16 cellular contexts compared by ENCODE assay signal in genomic region chr3:152389316-152389934, GRCh38.
A peak's percentile ranks its signal among the peaks of the same experiment; 100 is the strongest.
DNase-seq lines count a peak whose midpoint lies in the region; ATAC-seq and TF ChIP-seq lines count a peak whose summit lies in the region.
"Had no signal": no experiment of that assay in that cellular context is flagged by ENCODE, and none has a peak within 500 bp of the region (broad histone marks: within the 10 kb centered on the region; RNA-seq: fewer than 3 reads in every experiment).

No MANE protein-coding gene starts in this region.

- H3K4me1 ChIP-seq in CD8-positive, alpha-beta T cell (ENCODE audit: insufficient read depth, low read length) = peaks cover 58% of the 10 kb centered on the region
- H3K4me1 ChIP-seq in HCT116 (ENCODE audit: control insufficient read depth in 1 of 2, insufficient read depth in 2 of 2, low read length in 2 of 2) = peaks cover 8 to 16% of the 10 kb centered on the region in 2 experiments; a peak in 3 of 4 replicates
- H3K4me1 ChIP-seq in foreskin keratinocyte = peaks cover 43% of the 10 kb centered on the region
- peaks cover 0 to 99% (median 86%) of the 10 kb centered on the region in 4 donors for H3K4me1 ChIP-seq in sigmoid colon
- H3K4me1 ChIP-seq in spleen = peaks cover 22 to 100% (median 76%) of the 10 kb centered on the region in 6 donors

- no peak for TF ChIP-seq CTCF in CD8-positive, alpha-beta T cell (IDR thresholded peaks at IDR 0.05)
- no peak for TF ChIP-seq CTCF in HCT116 (IDR thresholded peaks at IDR 0.05 in 2 of 3, conservative IDR thresholded peaks at IDR 0.05 in 1 of 3; ENCODE audit: borderline replicate concordance in 1 of 3, insufficient read depth in 1 of 3, low read depth in 2 of 3, low read length in 2 of 3)
- no peak for TF ChIP-seq CTCF in foreskin keratinocyte (conservative IDR thresholded peaks at IDR 0.05)
- TF ChIP-seq CTCF in sigmoid colon (IDR thresholded peaks at IDR 0.05) = no peak
- TF ChIP-seq CTCF in GM10266 (IDR thresholded peaks at IDR 0.05; ENCODE audit: control insufficient read depth, insufficient read depth, low read depth, missing control alignments) = no peak
- TF ChIP-seq CTCF in spleen (IDR thresholded peaks at IDR 0.05 in 8 of 11, conservative IDR thresholded peaks at IDR 0.05 in 3 of 11) = no peak

- H3K36me3 Mint-ChIP-seq in CD8-positive, alpha-beta T cell = peaks cover 55% of the 10 kb centered on the region

- H3K4me3 ChIP-seq in CD8-positive, alpha-beta T cell (ENCODE audit: low read depth, low read length) = no peak overlapping the region
- H3K4me3 ChIP-seq in HCT116 (replicated peaks in 1 of 2; ENCODE audit: low read depth in 1 of 2, low read length in 2 of 2) (no peak overlapping the region), sigmoid colon (no peak overlapping the region), spleen (no peak overlapping the region)
- H3K4me3 ChIP-seq: prostate gland, thoracic aorta had no signal

- peaks cover 5% of the 10 kb centered on the region for H3K36me3 ChIP-seq in CD8-positive, alpha-beta T cell (ENCODE audit: insufficient read depth, low read length)
- H3K36me3 ChIP-seq in HCT116 (ENCODE audit: control insufficient read depth in 1 of 2, insufficient read depth in 2 of 2, low read length in 2 of 2) (no peaks in the 10 kb centered on the region; a peak in 1 of 4 replicates), sigmoid colon (no peaks in the 10 kb centered on the region), spleen (peaks cover 0 to 21% (median 0%) of the 10 kb centered on the region in 6 donors)
- H3K36me3 ChIP-seq: prostate gland, thoracic aorta had no signal

- no peak overlapping the region for H2AFZ ChIP-seq in HCT116 (ENCODE audit: low read depth, low read length, poor library complexity, severe bottlenecking)

- no TSS peak for BruUV-seq in HCT116 (replicated peaks; lab: Mats Ljungman, UMichigan)

- H3K27ac ChIP-seq in CD8-positive, alpha-beta T cell (ENCODE audit: low read depth, low read length) = no peak overlapping the region
- H3K27ac ChIP-seq in HCT116 (ENCODE audit: low read depth, low read length) = no peak overlapping the region
- peak overlapping the region; percentile 71 for H3K27ac ChIP-seq in foreskin keratinocyte
- peak overlapping the region; percentile 73 to 79 (median 77) for H3K27ac ChIP-seq in sigmoid colon
- H3K27ac ChIP-seq in spleen = no peak overlapping the region

- RAD21 ChIA-PET in HCT116 (lab: Charles Lee; ENCODE audit: low non-redundant PET in 1 of 2, low total read pairs in 2 of 2, uncharacterized antibody in 2 of 2, unreplicated experiment in 2 of 2) = no interaction called here

- TF ChIP-seq RAD21 in HCT116 (IDR thresholded peaks at IDR 0.05; ENCODE audit: low read depth) = no peak

- TF ChIP-seq EP300 in sigmoid colon (IDR thresholded peaks at IDR 0.05) = no peak

- CTCF ChIA-PET in CD8-positive, alpha-beta T cell (lab: Charles Lee) = no interaction called here
- CTCF ChIA-PET in HCT116 (lab: Charles Lee) = no interaction called here

- H3K27me3 ChIP-seq in CD8-positive, alpha-beta T cell (ENCODE audit: insufficient read depth, low read length) = no peaks in the 10 kb centered on the region
- H3K27me3 ChIP-seq in HCT116 (ENCODE audit: insufficient read depth, low read length) (no peaks in the 10 kb centered on the region), foreskin keratinocyte (no peaks in the 10 kb centered on the region), sigmoid colon (no peaks in the 10 kb centered on the region), spleen (replicated peaks in 1 of 7) (no peaks in the 10 kb centered on the region)

- H3K27ac Mint-ChIP-seq in CD8-positive, alpha-beta T cell = peak overlapping the region; percentile 19
- H3K27ac Mint-ChIP-seq: memory B cell, nephron progenitor cell had no signal

- H3K9ac ChIP-seq in HCT116 (ENCODE audit: low read length) = no peak overlapping the region

- no peak for TF ChIP-seq POLR2A in HCT116 (IDR thresholded peaks at IDR 0.05; ENCODE audit: borderline replicate concordance, extremely low read depth, insufficient read depth, insufficient read length)
- TF ChIP-seq POLR2A in sigmoid colon (IDR thresholded peaks at IDR 0.05) = no peak
- TF ChIP-seq POLR2A in spleen (IDR thresholded peaks at IDR 0.05) = no peak

- 47 to 85% methylated on average over 6 of the region's 6 CpGs for WGBS in sigmoid colon, 2 donors
- WGBS in spleen, 5 donors = 93 to 97% (median 96%) methylated on average over 6 of the region's 6 CpGs

- no peak for ATAC-seq in CD8-positive, alpha-beta T cell
- peak; percentile 42; the same call in 1 of the 2 replicates for ATAC-seq in HCT116
- ATAC-seq in foreskin keratinocyte = peak; percentile 73
- no peak for ATAC-seq in HG02981 (IDR thresholded peaks at IDR 0.05; ENCODE audit: unreplicated experiment)

- no peak for DNase-seq in CD8-positive, alpha-beta T cell
- DNase-seq in HCT116 (ENCODE audit: low read depth, low spot score) (no peak), foreskin keratinocyte (peak; percentile 85 to 88), sigmoid colon (no peak), GM10266 (ENCODE audit: extremely low spot score) (no peak), spleen (no peak)
- DNase-seq: activated gamma-delta T cell treated with Interleukin-2 at 50 U/mL for 16 hours, GOT3, NCI-H1417, NCI-H510A treated with DMSO at 0.1 percent for 48 hours, nephron progenitor cell, SHP77 had no signal

- POLR2A ChIA-PET in CD8-positive, alpha-beta T cell (lab: Charles Lee) = no interaction called here
- POLR2A ChIA-PET in HCT116 (lab: Charles Lee) = no interaction called here

- no peak overlapping the region for H3K4me2 ChIP-seq in HCT116 (ENCODE audit: low read length)

- no peaks in the 10 kb centered on the region for H3K27me3 Mint-ChIP-seq in CD8-positive, alpha-beta T cell (ENCODE audit: low read depth)
- H3K27me3 Mint-ChIP-seq: memory B cell had no signal

- H4K20me1 ChIP-seq in HCT116 (ENCODE audit: insufficient read depth) = no peaks in the 10 kb centered on the region; the same call in 1 of the 2 replicates

- H3K9me3 ChIP-seq in CD8-positive, alpha-beta T cell (ENCODE audit: low read length) = no peaks in the 10 kb centered on the region
- no peaks in the 10 kb centered on the region for H3K9me3 ChIP-seq in HCT116 (ENCODE audit: control insufficient read depth in 1 of 2, insufficient read depth in 1 of 2, low read depth in 1 of 2, low read length in 2 of 2)
- no peaks in the 10 kb centered on the region for H3K9me3 ChIP-seq in sigmoid colon
- H3K9me3 ChIP-seq in spleen = no peaks in the 10 kb centered on the region
- H3K9me3 ChIP-seq: prostate gland, thoracic aorta had no signal

- H3K4me3 Mint-ChIP-seq in CD8-positive, alpha-beta T cell = peak overlapping the region; percentile 24
- H3K4me3 Mint-ChIP-seq: memory B cell, nephron progenitor cell had no signal

- H3K4me1 Mint-ChIP-seq in CD8-positive, alpha-beta T cell (ENCODE audit: low read depth) = peaks cover 87% of the 10 kb centered on the region

- H3K79me2 ChIP-seq in HCT116 (ENCODE audit: insufficient read depth, low read length) = peaks cover 97% of the 10 kb centered on the region

- 0 out of 2 replicates have a peak, but pooled peaks cover 3% of the 10 kb centered on the region for H3K9me2 ChIP-seq in HCT116 (ENCODE audit: insufficient read depth)

- intact Hi-C loops in CD8-positive, alpha-beta T cell (cut with DNase I, micrococcal nuclease) = loop anchor here in 1 of 2 experiments (2.0 kb wide), 1 partner anchor 13 kb away; no protein-coding TSS in a partner anchor
- intact Hi-C loops in HCT116 (cut with micrococcal nuclease) (no loop called here), sigmoid colon (cut with DNase I) (no loop called here), spleen (cut with DNase I; ENCODE audit: low total_unique reads) (no loop called here)

- no peaks in the 10 kb centered on the region for H3K9me3 Mint-ChIP-seq in CD8-positive, alpha-beta T cell
- H3K9me3 Mint-ChIP-seq: memory B cell, nephron progenitor cell had no signal

TF ChIP-seq in HCT116, 20 proteins besides CTCF, POLR2A, EP300 and RAD21:
- TF ChIP-seq YY1 (IDR thresholded peaks at IDR 0.05; ENCODE audit: extremely low read depth, insufficient replicate concordance, low read depth, low read length) = no peak

Comparison
In these comparisons a context has a peak if more than half of its experiments do, and no peak if none do; other contexts are left out.
1. ATAC-seq: peak in HCT116 (single experiment) and foreskin keratinocyte (single experiment); none in CD8-positive, alpha-beta T cell (single experiment) and HG02981 (single experiment).
2. DNase-seq: peak in foreskin keratinocyte (2 of 2); none in CD8-positive, alpha-beta T cell (0 of 7), HCT116 (single experiment), sigmoid colon (single experiment), GM10266 (single experiment) and spleen (single experiment).
3. H3K27ac ChIP-seq: peak in foreskin keratinocyte (single experiment) and sigmoid colon (4 of 4); none in CD8-positive, alpha-beta T cell (single experiment), HCT116 (single experiment) and spleen (0 of 8).